In genomic region chr17:7955414-7956042, GRCh38 we compare ENCODE assay signal across 24 cellular contexts. TPM values are rescaled to one million over a fixed set of nuclear protein-coding genes. Genes with fewer than 3 reads are reported as not detected.
DNase-seq lines count a peak whose midpoint lies in the region; ATAC-seq and TF ChIP-seq lines count a peak whose summit lies in the region.
"Had no signal": no experiment of that assay in that cellular context is flagged by ENCODE, and none has a peak within 500 bp of the region (broad histone marks: within the 10 kb centered on the region; RNA-seq: fewer than 3 reads in every experiment).

No MANE protein-coding gene starts in this region.

- H3K36me3 ChIP-seq in left lung, result no peaks in the 10 kb centered on the region
- H3K36me3 ChIP-seq in upper lobe of left lung, result no peaks in the 10 kb centered on the region
- H3K36me3 ChIP-seq: BE2C, prostate gland had no signal

- peak; percentile 16 for ATAC-seq in effector memory CD8-positive, alpha-beta T cell (replicated peaks)
- ATAC-seq in left lung (peak; percentile 30), upper lobe of left lung (ENCODE audit: low FRiP score in 2 of 2) (peak; percentile 42 to 64), HG02870 (IDR thresholded peaks at IDR 0.05; ENCODE audit: unreplicated experiment) (no peak)
- ATAC-seq: foreskin keratinocyte had no signal

- peak in 1 of 4 donors; percentile 43 for TF ChIP-seq POLR2A in upper lobe of left lung (IDR thresholded peaks at IDR 0.05)

- peaks cover 4 to 5% of the 10 kb centered on the region in 2 donors for H3K4me1 Mint-ChIP-seq in effector memory CD8-positive, alpha-beta T cell (ENCODE audit: low read depth in 2 of 2)
- H3K4me1 Mint-ChIP-seq: neural crest cell had no signal

- peaks cover 3 to 8% of the 10 kb centered on the region in 2 donors for H3K27me3 Mint-ChIP-seq in effector memory CD8-positive, alpha-beta T cell
- H3K27me3 Mint-ChIP-seq: activated naive CD4-positive, alpha-beta T cell treated with anti-CD3 and anti-CD28 coated beads, Interleukin-2, amount 50 U/mL, for 24 hours had no signal

- H3K4me1 ChIP-seq in left lung (peaks cover 2 to 19% of the 10 kb centered on the region in 2 donors), upper lobe of left lung (peaks cover 0 to 21% (median 7%) of the 10 kb centered on the region in 4 donors)
- H3K4me1 ChIP-seq: BE2C, foreskin keratinocyte, prostate gland, testis had no signal

- H3K4me3 Mint-ChIP-seq in effector memory CD8-positive, alpha-beta T cell, result no peak overlapping the region
- H3K4me3 Mint-ChIP-seq: activated naive CD4-positive, alpha-beta T cell treated with anti-CD3 and anti-CD28 coated beads, Interleukin-2, amount 50 U/mL, for 24 hours; neural crest cell had no signal

- H3K27me3 ChIP-seq in left lung (peaks cover 0 to 3% of the 10 kb centered on the region in 2 donors), upper lobe of left lung (no peaks in the 10 kb centered on the region)
- H3K27me3 ChIP-seq: BE2C, foreskin keratinocyte, testis had no signal

- H3K27ac Mint-ChIP-seq in effector memory CD8-positive, alpha-beta T cell, result no peak overlapping the region
- H3K27ac Mint-ChIP-seq: activated naive CD4-positive, alpha-beta T cell treated with anti-CD3 and anti-CD28 coated beads, Interleukin-2, amount 50 U/mL, for 24 hours had no signal

- H3K9me3 Mint-ChIP-seq in effector memory CD8-positive, alpha-beta T cell, result no peaks in the 10 kb centered on the region
- H3K9me3 Mint-ChIP-seq: activated naive CD4-positive, alpha-beta T cell treated with anti-CD3 and anti-CD28 coated beads, Interleukin-2, amount 50 U/mL, for 24 hours; neural crest cell had no signal

- H3K27ac ChIP-seq in left lung (peak overlapping the region; percentile 29 to 64), upper lobe of left lung (peak overlapping the region; percentile 0 to 70 (median 64))
- H3K27ac ChIP-seq: coronary artery, foreskin keratinocyte, prostate gland, testis had no signal

- no peak for TF ChIP-seq CTCF in left lung (IDR thresholded peaks at IDR 0.05)
- TF ChIP-seq CTCF in upper lobe of left lung (IDR thresholded peaks at IDR 0.05), result no peak

- WGBS in upper lobe of left lung, 2 donors, result 65 to 66% methylated on average over 12 of the region's 12 CpGs

- no peaks in the 10 kb centered on the region for H3K9me3 ChIP-seq in left lung
- no peaks in the 10 kb centered on the region for H3K9me3 ChIP-seq in upper lobe of left lung
- H3K9me3 ChIP-seq: BE2C, prostate gland, testis had no signal

- no peaks in the 10 kb centered on the region for H3K36me3 Mint-ChIP-seq in effector memory CD8-positive, alpha-beta T cell (ENCODE audit: insufficient read depth)
- H3K36me3 Mint-ChIP-seq: activated naive CD4-positive, alpha-beta T cell treated with anti-CD3 and anti-CD28 coated beads, Interleukin-2, amount 50 U/mL, for 24 hours had no signal

- DNase-seq in NOMO-1 treated with DMSO at 0.1 percent for 48 hours (lab: John Stamatoyannopoulos, UW; ENCODE audit: unreplicated experiment) (peak; percentile 64), left lung (no peak), upper lobe of left lung (no peak), D341Med (ENCODE audit: low spot score) (no peak), NCI-H1092 (lab: John Stamatoyannopoulos, UW) (no peak)
- no peak for DNase-seq in effector memory CD8-positive, alpha-beta T cell
- DNase-seq: activated CD4-positive, alpha-beta T cell treated with anti-CD3 and anti-CD28 coated beads, Interleukin-2, amount 50 U/mL, for 4 hours; activated T-cell treated with anti-CD3 and anti-CD28 coated beads, Interleukin-2, amount 50 U/mL, for 1 hour; COR-L47; foreskin keratinocyte; midbrain; NCI-H2081 treated with DMSO at 0.1 percent for 48 hours; NCI-H446 treated with DMSO at 0.1 percent for 48 hours; NK-92 treated with Interleukin-12 subunit alpha and Interleukin-12 subunit beta, amount 100 ng/mL, for 24 hours; stimulated activated CD4-positive, alpha-beta T cell treated with anti-CD3 and anti-CD28 coated beads, Interleukin-12 subunit alpha, Interleukin-12 subunit beta, amount 100 ng/mL, for 4 hours; SW 1271 had no signal

- no peak for TF ChIP-seq EP300 in upper lobe of left lung (IDR thresholded peaks at IDR 0.05)

- H3K4me3 ChIP-seq in left lung (no peak overlapping the region), upper lobe of left lung (no peak overlapping the region)
- H3K4me3 ChIP-seq: coronary artery, prostate gland, testis had no signal

- intact Hi-C loops in left lung (cut with DNase I), result no loop called here

RNA-seq across cellular contexts. Expression of gene CNTROB, which starts 23.5 kb away (rescaled TPM):
- total RNA-seq in left lung (10 to 100 TPM; 38.2 to 50.1 TPM), upper lobe of left lung (100 to 1,000 TPM in 2 of 6 donors, 10 to 100 TPM in 4; 50.6 to 216 (median 88.3) TPM)

RNA-seq across cellular contexts. Expression of gene TRAPPC1, which starts 23.8 kb away (rescaled TPM):
- total RNA-seq in left lung (100 to 1,000 TPM; 141 to 181 TPM), upper lobe of left lung (100 to 1,000 TPM in 2 of 6 donors, 10 to 100 TPM in 4; 70.4 to 148 (median 95.8) TPM)

RNA-seq across cellular contexts. Expression of gene KCNAB3, which starts 25.9 kb away (rescaled TPM):
- total RNA-seq in left lung, result 1 to 10 TPM; 2.5 to 3.5 TPM
- total RNA-seq in upper lobe of left lung, result 1 to 10 TPM; 4.2 to 10.0 (median 5.7) TPM

RNA-seq across cellular contexts. Expression of gene RNF227, which starts 39.4 kb away (rescaled TPM):
- total RNA-seq in left lung, result 1 to 10 TPM; 4.5 to 5.1 TPM
- 10 to 100 TPM in 1 of 6 donors, 1 to 10 TPM in 5; 5.5 to 24.5 (median 6.3) TPM for total RNA-seq in upper lobe of left lung

RNA-seq across cellular contexts. Expression of gene GUCY2D, which starts 46.9 kb away (rescaled TPM):
- total RNA-seq in left lung, result 1 to 10 TPM; 1.1 to 3.4 TPM
- total RNA-seq in upper lobe of left lung, result 1 to 10 TPM in 3 of 6 donors, not detected in 3; 2.6 to 5.0 (median 3.8) TPM
- total RNA-seq: endothelial cell of umbilical vein, neural crest cell had no signal
